ENCODE assay signal across 23 cellular contexts in the genomic region with DNA sequence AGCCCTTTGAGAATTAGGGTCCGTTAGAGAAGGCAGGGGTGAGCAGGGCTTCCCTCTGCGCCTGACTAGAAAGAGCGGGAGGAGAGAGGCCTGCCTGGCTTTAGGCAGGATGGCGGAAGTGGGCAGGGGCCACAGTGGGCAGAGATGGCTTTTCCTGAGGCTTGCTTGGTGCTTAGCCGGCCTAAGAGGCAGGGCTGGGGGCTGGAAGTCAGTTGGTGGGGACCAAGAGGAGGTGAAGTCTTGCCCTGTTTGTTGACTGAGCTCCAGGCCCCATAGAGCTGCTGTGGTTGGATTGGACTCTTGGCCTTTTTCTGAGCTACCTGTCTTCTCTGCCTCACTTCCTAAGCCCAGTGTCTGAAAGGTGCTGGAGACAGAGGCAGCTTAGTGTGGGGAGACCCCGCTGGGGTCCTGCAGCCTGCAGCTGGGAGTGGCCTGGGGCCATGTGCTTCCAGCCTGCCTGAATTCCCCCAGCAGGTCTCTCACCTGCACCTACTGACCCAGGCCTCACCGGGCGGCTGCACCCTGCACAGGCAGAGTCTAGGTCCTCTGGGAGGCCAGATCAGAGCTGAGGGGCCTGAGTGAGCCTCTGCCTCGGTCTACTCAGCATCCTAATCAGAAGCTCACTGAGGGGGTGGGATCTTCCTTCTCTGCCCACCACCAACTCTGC. TPM values are rescaled to one million over a fixed set of nuclear protein-coding genes. Genes with fewer than 3 reads are reported as not detected.
DNase-seq lines count a peak whose midpoint lies in the region; ATAC-seq and TF ChIP-seq lines count a peak whose summit lies in the region.
"Had no signal": no experiment of that assay in that cellular context is flagged by ENCODE, and none has a peak within 500 bp of the region (broad histone marks: within the 10 kb centered on the region; RNA-seq: fewer than 3 reads in every experiment).

No MANE protein-coding gene starts in this region.

- peaks cover 6% of the 10 kb centered on the region for H3K27me3 Mint-ChIP-seq in H9 (ENCODE audit: low read depth)
- H3K27me3 Mint-ChIP-seq: CD4-positive, alpha-beta memory T cell had no signal

- H3K36me3 Mint-ChIP-seq in H9 (ENCODE audit: insufficient read depth in 1 of 3, low read depth in 3 of 3), result peaks cover 16 to 26% (median 23%) of the 10 kb centered on the region in 3 experiments

- no peak overlapping the region for H3K18ac ChIP-seq in H9 (ENCODE audit: insufficient read length, low read depth, low read length)

- no peak overlapping the region for H3K4ac ChIP-seq in H9 (ENCODE audit: low read depth, low read length)

- no peak overlapping the region for H2AFZ ChIP-seq in H9 (ENCODE audit: low read length)
- no peak overlapping the region for H2AFZ ChIP-seq in osteoblast (ENCODE audit: low read length)

- TF ChIP-seq POLR2A in suprapubic skin (IDR thresholded peaks at IDR 0.05), result no peak

- H3K4me1 Mint-ChIP-seq in H9, result peaks cover 15 to 21% of the 10 kb centered on the region in 2 experiments

- H4K5ac ChIP-seq in H9 (ENCODE audit: insufficient read length, low read depth, low read length), result no peak overlapping the region

- no peaks in the 10 kb centered on the region; the same call in 1 of the 2 replicates for H3K79me2 ChIP-seq in H9 (ENCODE audit: insufficient read depth, low read length)
- H3K79me2 ChIP-seq in osteoblast (ENCODE audit: insufficient read depth, low read length), result no peaks in the 10 kb centered on the region

- no peak overlapping the region for H3K23ac ChIP-seq in H9 (ENCODE audit: insufficient read length, low read depth, low read length)

- no peak overlapping the region for H4K8ac ChIP-seq in H9 (replicated peaks; ENCODE audit: insufficient read length, low read depth, low read length)

- TF ChIP-seq CTCF in H9 (conservative IDR thresholded peaks at IDR 0.05) (no peak), coronary artery (IDR thresholded peaks at IDR 0.05) (no peak), osteoblast (IDR thresholded peaks at IDR 0.05; ENCODE audit: extremely low read depth, low read depth, low read length) (no peak), suprapubic skin (IDR thresholded peaks at IDR 0.05) (no peak)

- H3K9me3 ChIP-seq in H9 (ENCODE audit: control insufficient read depth, low read depth, low read length) (no peaks in the 10 kb centered on the region), osteoblast (ENCODE audit: low read depth, low read length) (no peaks in the 10 kb centered on the region), suprapubic skin (no peaks in the 10 kb centered on the region)

- no peak overlapping the region for H3T11ph ChIP-seq in H9 (ENCODE audit: low read length)

- H3K4me1 ChIP-seq in H9 (ENCODE audit: insufficient read depth, low read length) (peaks cover 5% of the 10 kb centered on the region; the same call in 1 of the 2 replicates), osteoblast (ENCODE audit: insufficient read depth, low read length) (no peaks in the 10 kb centered on the region), suprapubic skin (peaks cover 23% of the 10 kb centered on the region)

- no peak overlapping the region for H3K27ac ChIP-seq in H9 (ENCODE audit: insufficient read length, low read depth, low read length)
- no peak overlapping the region for H3K27ac ChIP-seq in coronary artery
- H3K27ac ChIP-seq in osteoblast (ENCODE audit: low read depth, low read length), result no peak overlapping the region
- H3K27ac ChIP-seq in suprapubic skin, result no peak overlapping the region
- H3K27ac ChIP-seq: SJSA1 had no signal

- H2BK120ac ChIP-seq in H9 (ENCODE audit: low read depth, low read length, poor library complexity, severe bottlenecking), result no peak overlapping the region

- H3K4me3 ChIP-seq in coronary artery, result no peak overlapping the region
- H3K4me3 ChIP-seq in osteoblast (ENCODE audit: insufficient read depth, low read length), result no peak overlapping the region
- no peak overlapping the region for H3K4me3 ChIP-seq in suprapubic skin
- H3K4me3 ChIP-seq: K562, SJSA1 had no signal

- no CpG with 5 or more reads among the region's 9 CpGs for WGBS in H9 (ENCODE audit: extremely low coverage, insufficient read length, low lambda C conversion rate)
- 91% methylated on average over 9 of the region's 9 CpGs for WGBS in suprapubic skin

- H3K4me2 ChIP-seq in H9 (ENCODE audit: insufficient read depth, insufficient read length, low read length) (no peak overlapping the region), osteoblast (ENCODE audit: insufficient read depth, low read length) (no peak overlapping the region)

- no peak overlapping the region for H2BK5ac ChIP-seq in H9 (ENCODE audit: insufficient read length, low read length)

- DNase-seq in H9 (peak; percentile 24), coronary artery (ENCODE audit: low spot score) (peak; percentile 65), osteoblast (ENCODE audit: insufficient read length, low spot score, missing footprints) (peak; percentile 65), suprapubic skin (ENCODE audit: low spot score in 2 of 2) (peak; percentile 36 to 72), NCI-H2227 treated with DMSO at 0.1 percent for 48 hours (lab: John Stamatoyannopoulos, UW) (no peak)
- DNase-seq: C1 segment of cervical spinal cord; CD4-positive, alpha-beta memory T cell; COR-L47; DMS53; MV-4-11; NCI-H1105; NCI-H1436 treated with DMSO at 0.1 percent for 48 hours; NCI-H187 treated with DMSO at 0.1 percent for 48 hours; NCI-H2171 treated with DMSO at 0.1 percent for 48 hours; NCI-H446; NCI-H526; Right ventricle myocardium superior; RPMI8226 had no signal

- H3K79me1 ChIP-seq in H9 (ENCODE audit: insufficient read depth, low read depth, low read length, poor library complexity, severe bottlenecking), result peaks cover 5% of the 10 kb centered on the region

- peak overlapping the region in 1 of 3 experiments; percentile 54; a peak in 2 of 7 replicates for H3K27ac Mint-ChIP-seq in H9

- H4K91ac ChIP-seq in H9 (ENCODE audit: insufficient read length, low read depth, low read length), result no peak overlapping the region

- no peak overlapping the region for H3K9ac ChIP-seq in H9 (ENCODE audit: extremely low read depth, insufficient read length, low read length)

- no peaks in the 10 kb centered on the region for H3K27me3 ChIP-seq in H9 (ENCODE audit: insufficient read depth, low read length)
- H3K27me3 ChIP-seq in osteoblast (ENCODE audit: insufficient read depth, low read length), result peaks cover 10% of the 10 kb centered on the region
- peaks cover 9% of the 10 kb centered on the region for H3K27me3 ChIP-seq in suprapubic skin

- no peak overlapping the region for H2AK5ac ChIP-seq in H9 (ENCODE audit: insufficient read length, low read length)

- no peaks in the 10 kb centered on the region for H3K9me3 Mint-ChIP-seq in H9

- H3K36me3 ChIP-seq in osteoblast (ENCODE audit: insufficient read depth, low read length) (no peaks in the 10 kb centered on the region), suprapubic skin (no peaks in the 10 kb centered on the region)
- H3K36me3 ChIP-seq: SJSA1 had no signal

- no peak overlapping the region for H3K14ac ChIP-seq in H9 (ENCODE audit: insufficient read depth, low read length)

- H3K23me2 ChIP-seq in H9 (ENCODE audit: insufficient read length, low read depth, low read length, poor library complexity, severe bottlenecking), result no peaks in the 10 kb centered on the region

- no peak overlapping the region for H2BK20ac ChIP-seq in H9 (ENCODE audit: low read depth, low read length, poor library complexity, severe bottlenecking)

- no peak overlapping the region for H3K56ac ChIP-seq in H9 (ENCODE audit: insufficient read length, low read depth, low read length)

- TF ChIP-seq EP300 in suprapubic skin (IDR thresholded peaks at IDR 0.05), result no peak

- H2BK15ac ChIP-seq in H9 (ENCODE audit: low read depth, low read length), result no peak overlapping the region

- H3K4me3 Mint-ChIP-seq in H9, result no peak overlapping the region
- H3K4me3 Mint-ChIP-seq: CD4-positive, alpha-beta memory T cell had no signal

- ATAC-seq in GM18868 (IDR thresholded peaks at IDR 0.05; ENCODE audit: unreplicated experiment), result no peak
- no peak for ATAC-seq in GM18858 (IDR thresholded peaks at IDR 0.05; ENCODE audit: unreplicated experiment)
- ATAC-seq: K562 had no signal

- H2BK12ac ChIP-seq in H9 (ENCODE audit: insufficient read length, low read depth, low read length), result no peak overlapping the region

- H4K20me1 ChIP-seq in H9 (ENCODE audit: control insufficient read depth, insufficient read depth, insufficient read length) (no peaks in the 10 kb centered on the region), osteoblast (ENCODE audit: insufficient read depth, low read length) (no peaks in the 10 kb centered on the region)

RNA-seq across cellular contexts. Expression of a gene that starts 4.8 kb away (rescaled TPM):
- total RNA-seq in H9 (2021), result 13.7 and 14.7 TPM in 2 replicates
- total RNA-seq in osteoblast, result 0.36 TPM in 1 of 2 replicates, not detected in the other
- 1 to 10 TPM in 3 of 4 donors, under 1 TPM in 1; 0.49 to 4.3 (median 2.5) TPM for total RNA-seq in suprapubic skin
- total RNA-seq: LHCN-M2 had no signal
